18 cellular contexts compared by ENCODE assay signal in the genomic region with DNA sequence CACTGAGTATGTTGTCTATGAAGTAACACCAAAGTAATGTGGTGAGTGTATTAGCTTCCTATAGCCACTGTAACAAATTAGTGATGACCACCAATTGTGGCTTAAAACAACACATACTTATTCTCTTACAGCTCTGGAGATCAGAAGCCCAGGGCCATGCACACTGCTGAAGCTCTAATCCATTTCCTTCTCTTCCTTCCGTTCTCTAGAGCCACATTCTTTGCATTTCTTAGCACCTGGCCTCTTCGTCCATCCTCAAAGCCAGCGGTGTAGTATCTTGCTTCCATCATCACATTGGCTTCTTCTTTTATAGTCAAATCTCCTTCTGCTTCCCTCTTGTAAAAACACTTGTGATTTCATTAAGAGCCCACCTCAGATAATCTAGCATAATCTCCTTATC.
DNase-seq lines count a peak whose midpoint lies in the region; ATAC-seq lines count a peak whose summit lies in the region.
"Had no signal": no experiment of that assay in that cellular context is flagged by ENCODE, and none has a peak within 500 bp of the region (broad histone marks: within the 10 kb centered on the region; RNA-seq: fewer than 3 reads in every experiment).

No MANE protein-coding gene starts in this region.

- DNase-seq in NCI-H524 treated with DMSO at 0.1 percent for 48 hours (lab: John Stamatoyannopoulos, UW), result peak; percentile 78
- DNase-seq in islet precursor cell, result peak; percentile 74
- DNase-seq in stimulated activated CD4-positive, alpha-beta T cell treated with anti-CD3 and anti-CD28 coated beads, Interleukin-4, amount 100 ng/mL, for 4 hours, result no peak
- DNase-seq in activated CD4-positive, alpha-beta T cell treated with anti-CD3 and anti-CD28 coated beads for 4 hours, result no peak
- DNase-seq: GM23248, MG63, NCI-H1092, NCI-H1436, NCI-H187 treated with DMSO at 0.1 percent for 48 hours, NCI-H748 treated with DMSO at 0.1 percent for 48 hours, T-helper 1 cell had no signal

- peak overlapping the region; percentile 88 for H3K4me2 ChIP-seq in BLaER1

- H3K27me3 ChIP-seq in BLaER1, result no peaks in the 10 kb centered on the region
- H3K27me3 ChIP-seq: MG63, SJSA1 had no signal

- peaks cover 4% of the 10 kb centered on the region; the same call in 1 of the 2 replicates for H3K36me3 ChIP-seq in BLaER1
- H3K36me3 ChIP-seq: MG63, SJSA1 had no signal

- H3K27ac ChIP-seq in BLaER1, result peak overlapping the region; percentile 93
- H3K27ac ChIP-seq: GM23248, SJSA1 had no signal

- no peak overlapping the region for H3K9ac ChIP-seq in BLaER1
- H3K9ac ChIP-seq: GM23248 had no signal

- peaks cover 21% of the 10 kb centered on the region for H3K9me3 ChIP-seq in BLaER1
- H3K9me3 ChIP-seq: MG63, SJSA1 had no signal

- ATAC-seq in GM19324 (IDR thresholded peaks at IDR 0.05; ENCODE audit: low FRiP score, unreplicated experiment) (peak; percentile 57), HG02938 (IDR thresholded peaks at IDR 0.05; ENCODE audit: unreplicated experiment) (no peak)
- ATAC-seq: GM12878, HCT116, Panc1 had no signal

- no peaks in the 10 kb centered on the region for H4K20me1 ChIP-seq in BLaER1

- H3K4me3 ChIP-seq in BLaER1, result no peak overlapping the region
- H3K4me3 ChIP-seq: GM12878, GM23248, MG63, SJSA1 had no signal

- H3K4me1 ChIP-seq in BLaER1, result peaks cover 73% of the 10 kb centered on the region

Comparison
In these comparisons a context has a peak if more than half of its experiments do, and no peak if none do; other contexts are left out.
1. DNase-seq: peak in NCI-H524 treated with DMSO at 0.1 percent for 48 hours (single experiment) and islet precursor cell (single experiment); none in stimulated activated CD4-positive, alpha-beta T cell treated with anti-CD3 and anti-CD28 coated beads, Interleukin-4, amount 100 ng/mL, for 4 hours (0 of 2) and activated CD4-positive, alpha-beta T cell treated with anti-CD3 and anti-CD28 coated beads for 4 hours (0 of 2).